Comparison of ENCODE assay signal across 11 cellular contexts in genomic region chr14:89317051-89317691, GRCh38.
DNase-seq lines count a peak whose midpoint lies in the region; ATAC-seq and TF ChIP-seq lines count a peak whose summit lies in the region.
"Had no signal": no experiment of that assay in that cellular context is flagged by ENCODE, and none has a peak within 500 bp of the region (broad histone marks: within the 10 kb centered on the region; RNA-seq: fewer than 3 reads in every experiment).

No MANE protein-coding gene starts in this region.

- ATAC-seq in GM18873 (IDR thresholded peaks at IDR 0.05; ENCODE audit: low FRiP score, unreplicated experiment) (peak; percentile 90), GM21528 (IDR thresholded peaks at IDR 0.05; ENCODE audit: low FRiP score, unreplicated experiment) (peak; percentile 86), HG03135 (IDR thresholded peaks at IDR 0.05; ENCODE audit: unreplicated experiment) (peak; percentile 89)

- peaks cover 51% of the 10 kb centered on the region for H3K4me1 Mint-ChIP-seq in glutamatergic neuron (ENCODE audit: low read depth, unreplicated experiment)
- H3K4me1 Mint-ChIP-seq in progenitor cell of endocrine pancreas (ENCODE audit: low read depth), result no peaks in the 10 kb centered on the region

- H3K4me3 Mint-ChIP-seq in glutamatergic neuron (ENCODE audit: unreplicated experiment) (no peak overlapping the region), progenitor cell of endocrine pancreas (ENCODE audit: low read depth) (no peak overlapping the region)
- H3K4me3 Mint-ChIP-seq: HFFc6 had no signal

- H3K27me3 Mint-ChIP-seq in glutamatergic neuron (ENCODE audit: unreplicated experiment) (peaks cover 8% of the 10 kb centered on the region), progenitor cell of endocrine pancreas (peaks cover 4% of the 10 kb centered on the region)

- H3K36me3 Mint-ChIP-seq in glutamatergic neuron (ENCODE audit: unreplicated experiment) (peaks cover 9% of the 10 kb centered on the region), progenitor cell of endocrine pancreas (ENCODE audit: insufficient read depth) (peaks cover 19% of the 10 kb centered on the region)

- H3K9me3 Mint-ChIP-seq in glutamatergic neuron (ENCODE audit: unreplicated experiment), result peaks cover 17% of the 10 kb centered on the region
- H3K9me3 Mint-ChIP-seq in progenitor cell of endocrine pancreas (ENCODE audit: low read depth), result peaks cover 15% of the 10 kb centered on the region
- H3K9me3 Mint-ChIP-seq: HFFc6 had no signal

- DNase-seq in glutamatergic neuron, result no peak
- no peak for DNase-seq in nucleus accumbens (lab: John Stamatoyannopoulos, UW)
- no peak for DNase-seq in NK-92 (lab: John Stamatoyannopoulos, UW; ENCODE audit: unreplicated experiment)
- DNase-seq in COLO829 (ENCODE audit: low spot score), result no peak
- no peak for DNase-seq in progenitor cell of endocrine pancreas (ENCODE audit: low spot score, unreplicated experiment)
- DNase-seq: EL, HFFc6, trophoblast cell had no signal

- H3K27ac Mint-ChIP-seq in glutamatergic neuron (ENCODE audit: unreplicated experiment) (peak overlapping the region; percentile 80), progenitor cell of endocrine pancreas (no peak overlapping the region)
- H3K27ac Mint-ChIP-seq: HFFc6 had no signal

- TF ChIP-seq CTCF in glutamatergic neuron (IDR thresholded peaks at IDR 0.05; ENCODE audit: partially characterized antibody, unreplicated experiment) (no peak), progenitor cell of endocrine pancreas (IDR thresholded peaks at IDR 0.05; ENCODE audit: unreplicated experiment) (no peak)
